Comparison of ENCODE assay signal across 9 cellular contexts in genomic region chrX:139933904-139934303, GRCh38. TPM values are rescaled to one million over a fixed set of nuclear protein-coding genes. Genes with fewer than 3 reads are reported as not detected.
A peak's percentile ranks its signal among the peaks of the same experiment; 100 is the strongest.
DNase-seq lines count a peak whose midpoint lies in the region; FAIRE-seq and TF ChIP-seq lines count a peak whose summit lies in the region.
"Had no signal": no experiment of that assay in that cellular context is flagged by ENCODE, and none has a peak within 500 bp of the region (broad histone marks: within the 10 kb centered on the region; RNA-seq: fewer than 3 reads in every experiment).

No MANE protein-coding gene starts in this region.

- no peaks in the 10 kb centered on the region for H3K27me3 ChIP-seq in esophagus squamous epithelium

- no peak for FAIRE-seq in H54 (lab: Jason Lieb, UNC)

- H3K9me3 ChIP-seq in ES-I3 (ENCODE audit: control insufficient read depth, insufficient read depth, low read length) (no peaks in the 10 kb centered on the region), SK-N-MC (ENCODE audit: low read depth, low read length) (no peaks in the 10 kb centered on the region), esophagus squamous epithelium (no peaks in the 10 kb centered on the region)

- intact Hi-C loops in esophagus squamous epithelium (cut with DNase I) = no loop called here

- no peak for DNase-seq in SK-N-MC (ENCODE audit: low read depth, low spot score)
- no peak for DNase-seq in esophagus squamous epithelium (lab: John Stamatoyannopoulos, UW)
- no peak for DNase-seq in retinal pigment epithelial cell (ENCODE audit: low read depth)
- DNase-seq in H54 (ENCODE audit: insufficient read length, low spot score) = no peak
- DNase-seq in ACHN = no peak
- DNase-seq in UCSD-AML1 (lab: John Stamatoyannopoulos, UW; ENCODE audit: unreplicated experiment) = no peak
- no peak for DNase-seq in amniotic stem cell (lab: John Stamatoyannopoulos, UW)

- no peaks in the 10 kb centered on the region for H3K36me3 ChIP-seq in ES-I3 (ENCODE audit: insufficient read depth, low read length)
- no peaks in the 10 kb centered on the region for H3K36me3 ChIP-seq in SK-N-MC (ENCODE audit: insufficient read depth, low read length)
- H3K36me3 ChIP-seq in esophagus squamous epithelium = no peaks in the 10 kb centered on the region

- H3K4me1 ChIP-seq in ES-I3 (ENCODE audit: insufficient read depth, low read length) (peaks cover 24% of the 10 kb centered on the region), esophagus squamous epithelium (peaks cover 0 to 19% (median 0%) of the 10 kb centered on the region in 3 donors)

- in situ Hi-C loops in ACHN (cut with HindIII; ENCODE audit: low pct_ligation_motif_present, low pct_unique_long_range_greater_than_20kb, low sequenced_read_pairs) = no loop called here

- H3K4me3 ChIP-seq in SK-N-MC (peak overlapping the region; percentile 81), esophagus squamous epithelium (peak overlapping the region; percentile 64 to 87 (median 83)), retinal pigment epithelial cell (ENCODE audit: low read length) (peak overlapping the region; percentile 59)

- TF ChIP-seq CTCF in esophagus squamous epithelium (IDR thresholded peaks at IDR 0.05) (no peak), retinal pigment epithelial cell (conservative IDR thresholded peaks at IDR 0.05; ENCODE audit: low read depth, low read length) (no peak)

- H3K27ac ChIP-seq in SK-N-MC (peak overlapping the region; percentile 96), esophagus squamous epithelium (peak overlapping the region; percentile 93 to 98 (median 98))

- H3K9ac ChIP-seq in ES-I3 (ENCODE audit: low read depth, low read length) (peak overlapping the region; percentile 89), SK-N-MC (ENCODE audit: insufficient read length) (peak overlapping the region; percentile 85)

- WGBS in esophagus squamous epithelium, 2 donors = 69 to 72% methylated on average over 14 to 15 of the region's 15 CpGs

- TF ChIP-seq POLR2A in esophagus squamous epithelium (IDR thresholded peaks at IDR 0.05) = no peak
- TF ChIP-seq POLR2A in H54 (IDR thresholded peaks at IDR 0.05; ENCODE audit: low read depth, low read length) = no peak

RNA-seq across cellular contexts. Expression of gene ATP11C, which starts 1.1 kb away (rescaled TPM):
- 10 to 100 TPM in 3 of 4 donors, 1 to 10 TPM in 1; 5.9 to 24.4 (median 14.9) TPM for total RNA-seq in esophagus squamous epithelium

RNA-seq across cellular contexts. Expression of gene CXorf66, which starts 31.4 kb away (rescaled TPM):
- not detected for total RNA-seq in esophagus squamous epithelium
- total RNA-seq: pulmonary artery endothelial cell had no signal
